Comparison of ENCODE assay signal across 1 cellular context in the genomic region with DNA sequence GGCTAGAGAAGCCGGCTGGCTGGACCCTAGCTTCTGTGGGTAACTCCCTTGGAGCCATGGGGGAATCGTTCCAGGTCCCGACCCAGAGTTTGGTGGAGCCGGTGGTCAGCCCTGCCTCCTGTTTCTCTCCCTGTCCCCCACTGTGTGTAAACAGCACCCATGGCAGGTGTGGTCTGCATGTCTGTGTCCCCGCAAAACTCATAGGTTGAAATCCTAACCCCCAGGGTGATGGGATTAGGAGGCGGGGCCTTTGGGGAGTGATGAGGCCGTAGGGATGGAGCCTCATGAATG.
TF ChIP-seq lines count a peak whose summit lies in the region.

No MANE protein-coding gene starts in this region.

TF ChIP-seq in H1, 55 proteins besides CTCF, POLR2A, EP300 and RAD21 (continued from another document):
- TF ChIP-seq RXRA (IDR thresholded peaks at IDR 0.05; ENCODE audit: insufficient read depth, low read depth, low read length) (no peak), SP2 (IDR thresholded peaks at IDR 0.05; ENCODE audit: low read length) (no peak), CTBP2 (IDR thresholded peaks at IDR 0.05; ENCODE audit: borderline replicate concordance, insufficient read depth, insufficient read length, low read length) (no peak), BRCA1 (IDR thresholded peaks at IDR 0.05; ENCODE audit: low read depth, low read length) (no peak), HDAC2 (IDR thresholded peaks at IDR 0.05; ENCODE audit: borderline replicate concordance in 1 of 2, low read depth in 2 of 2, low read length in 2 of 2) (no peak), SIRT6 (IDR thresholded peaks at IDR 0.05; ENCODE audit: low read length) (no peak), KDM1A (IDR thresholded peaks at IDR 0.05; ENCODE audit: borderline replicate concordance, low read length) (no peak), JUN (IDR thresholded peaks at IDR 0.05; ENCODE audit: low read depth, low read length) (no peak), RBBP5 (IDR thresholded peaks at IDR 0.05; ENCODE audit: borderline replicate concordance, low read depth, low read length) (no peak), SAP30 (IDR thresholded peaks at IDR 0.05; ENCODE audit: insufficient read depth, insufficient replicate concordance, low read length) (no peak), POLR2AphosphoS5 (IDR thresholded peaks at IDR 0.05; ENCODE audit: low read depth, low read length) (no peak), PHF8 (conservative IDR thresholded peaks at IDR 0.05; ENCODE audit: low read depth, low read length) (no peak), TAF1 (IDR thresholded peaks at IDR 0.05; ENCODE audit: low read depth, low read length) (no peak), CREB1 (IDR thresholded peaks at IDR 0.05) (no peak)
- TF ChIP-seq, protein P1, sequence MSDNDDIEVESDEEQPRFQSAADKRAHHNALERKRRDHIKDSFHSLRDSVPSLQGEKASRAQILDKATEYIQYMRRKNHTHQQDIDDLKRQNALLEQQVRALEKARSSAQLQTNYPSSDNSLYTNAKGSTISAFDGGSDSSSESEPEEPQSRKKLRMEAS (IDR thresholded peaks at IDR 0.05): no peak
- TF ChIP-seq, protein P2, sequence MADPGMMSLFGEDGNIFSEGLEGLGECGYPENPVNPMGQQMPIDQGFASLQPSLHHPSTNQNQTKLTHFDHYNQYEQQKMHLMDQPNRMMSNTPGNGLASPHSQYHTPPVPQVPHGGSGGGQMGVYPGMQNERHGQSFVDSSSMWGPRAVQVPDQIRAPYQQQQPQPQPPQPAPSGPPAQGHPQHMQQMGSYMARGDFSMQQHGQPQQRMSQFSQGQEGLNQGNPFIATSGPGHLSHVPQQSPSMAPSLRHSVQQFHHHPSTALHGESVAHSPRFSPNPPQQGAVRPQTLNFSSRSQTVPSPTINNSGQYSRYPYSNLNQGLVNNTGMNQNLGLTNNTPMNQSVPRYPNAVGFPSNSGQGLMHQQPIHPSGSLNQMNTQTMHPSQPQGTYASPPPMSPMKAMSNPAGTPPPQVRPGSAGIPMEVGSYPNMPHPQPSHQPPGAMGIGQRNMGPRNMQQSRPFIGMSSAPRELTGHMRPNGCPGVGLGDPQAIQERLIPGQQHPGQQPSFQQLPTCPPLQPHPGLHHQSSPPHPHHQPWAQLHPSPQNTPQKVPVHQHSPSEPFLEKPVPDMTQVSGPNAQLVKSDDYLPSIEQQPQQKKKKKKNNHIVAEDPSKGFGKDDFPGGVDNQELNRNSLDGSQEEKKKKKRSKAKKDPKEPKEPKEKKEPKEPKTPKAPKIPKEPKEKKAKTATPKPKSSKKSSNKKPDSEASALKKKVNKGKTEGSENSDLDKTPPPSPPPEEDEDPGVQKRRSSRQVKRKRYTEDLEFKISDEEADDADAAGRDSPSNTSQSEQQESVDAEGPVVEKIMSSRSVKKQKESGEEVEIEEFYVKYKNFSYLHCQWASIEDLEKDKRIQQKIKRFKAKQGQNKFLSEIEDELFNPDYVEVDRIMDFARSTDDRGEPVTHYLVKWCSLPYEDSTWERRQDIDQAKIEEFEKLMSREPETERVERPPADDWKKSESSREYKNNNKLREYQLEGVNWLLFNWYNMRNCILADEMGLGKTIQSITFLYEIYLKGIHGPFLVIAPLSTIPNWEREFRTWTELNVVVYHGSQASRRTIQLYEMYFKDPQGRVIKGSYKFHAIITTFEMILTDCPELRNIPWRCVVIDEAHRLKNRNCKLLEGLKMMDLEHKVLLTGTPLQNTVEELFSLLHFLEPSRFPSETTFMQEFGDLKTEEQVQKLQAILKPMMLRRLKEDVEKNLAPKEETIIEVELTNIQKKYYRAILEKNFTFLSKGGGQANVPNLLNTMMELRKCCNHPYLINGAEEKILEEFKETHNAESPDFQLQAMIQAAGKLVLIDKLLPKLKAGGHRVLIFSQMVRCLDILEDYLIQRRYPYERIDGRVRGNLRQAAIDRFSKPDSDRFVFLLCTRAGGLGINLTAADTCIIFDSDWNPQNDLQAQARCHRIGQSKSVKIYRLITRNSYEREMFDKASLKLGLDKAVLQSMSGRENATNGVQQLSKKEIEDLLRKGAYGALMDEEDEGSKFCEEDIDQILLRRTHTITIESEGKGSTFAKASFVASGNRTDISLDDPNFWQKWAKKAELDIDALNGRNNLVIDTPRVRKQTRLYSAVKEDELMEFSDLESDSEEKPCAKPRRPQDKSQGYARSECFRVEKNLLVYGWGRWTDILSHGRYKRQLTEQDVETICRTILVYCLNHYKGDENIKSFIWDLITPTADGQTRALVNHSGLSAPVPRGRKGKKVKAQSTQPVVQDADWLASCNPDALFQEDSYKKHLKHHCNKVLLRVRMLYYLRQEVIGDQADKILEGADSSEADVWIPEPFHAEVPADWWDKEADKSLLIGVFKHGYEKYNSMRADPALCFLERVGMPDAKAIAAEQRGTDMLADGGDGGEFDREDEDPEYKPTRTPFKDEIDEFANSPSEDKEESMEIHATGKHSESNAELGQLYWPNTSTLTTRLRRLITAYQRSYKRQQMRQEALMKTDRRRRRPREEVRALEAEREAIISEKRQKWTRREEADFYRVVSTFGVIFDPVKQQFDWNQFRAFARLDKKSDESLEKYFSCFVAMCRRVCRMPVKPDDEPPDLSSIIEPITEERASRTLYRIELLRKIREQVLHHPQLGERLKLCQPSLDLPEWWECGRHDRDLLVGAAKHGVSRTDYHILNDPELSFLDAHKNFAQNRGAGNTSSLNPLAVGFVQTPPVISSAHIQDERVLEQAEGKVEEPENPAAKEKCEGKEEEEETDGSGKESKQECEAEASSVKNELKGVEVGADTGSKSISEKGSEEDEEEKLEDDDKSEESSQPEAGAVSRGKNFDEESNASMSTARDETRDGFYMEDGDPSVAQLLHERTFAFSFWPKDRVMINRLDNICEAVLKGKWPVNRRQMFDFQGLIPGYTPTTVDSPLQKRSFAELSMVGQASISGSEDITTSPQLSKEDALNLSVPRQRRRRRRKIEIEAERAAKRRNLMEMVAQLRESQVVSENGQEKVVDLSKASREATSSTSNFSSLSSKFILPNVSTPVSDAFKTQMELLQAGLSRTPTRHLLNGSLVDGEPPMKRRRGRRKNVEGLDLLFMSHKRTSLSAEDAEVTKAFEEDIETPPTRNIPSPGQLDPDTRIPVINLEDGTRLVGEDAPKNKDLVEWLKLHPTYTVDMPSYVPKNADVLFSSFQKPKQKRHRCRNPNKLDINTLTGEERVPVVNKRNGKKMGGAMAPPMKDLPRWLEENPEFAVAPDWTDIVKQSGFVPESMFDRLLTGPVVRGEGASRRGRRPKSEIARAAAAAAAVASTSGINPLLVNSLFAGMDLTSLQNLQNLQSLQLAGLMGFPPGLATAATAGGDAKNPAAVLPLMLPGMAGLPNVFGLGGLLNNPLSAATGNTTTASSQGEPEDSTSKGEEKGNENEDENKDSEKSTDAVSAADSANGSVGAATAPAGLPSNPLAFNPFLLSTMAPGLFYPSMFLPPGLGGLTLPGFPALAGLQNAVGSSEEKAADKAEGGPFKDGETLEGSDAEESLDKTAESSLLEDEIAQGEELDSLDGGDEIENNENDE (IDR thresholded peaks at IDR 0.05; ENCODE audit: insufficient replicate concordance, low read length): no peak
- TF ChIP-seq, protein P3, sequence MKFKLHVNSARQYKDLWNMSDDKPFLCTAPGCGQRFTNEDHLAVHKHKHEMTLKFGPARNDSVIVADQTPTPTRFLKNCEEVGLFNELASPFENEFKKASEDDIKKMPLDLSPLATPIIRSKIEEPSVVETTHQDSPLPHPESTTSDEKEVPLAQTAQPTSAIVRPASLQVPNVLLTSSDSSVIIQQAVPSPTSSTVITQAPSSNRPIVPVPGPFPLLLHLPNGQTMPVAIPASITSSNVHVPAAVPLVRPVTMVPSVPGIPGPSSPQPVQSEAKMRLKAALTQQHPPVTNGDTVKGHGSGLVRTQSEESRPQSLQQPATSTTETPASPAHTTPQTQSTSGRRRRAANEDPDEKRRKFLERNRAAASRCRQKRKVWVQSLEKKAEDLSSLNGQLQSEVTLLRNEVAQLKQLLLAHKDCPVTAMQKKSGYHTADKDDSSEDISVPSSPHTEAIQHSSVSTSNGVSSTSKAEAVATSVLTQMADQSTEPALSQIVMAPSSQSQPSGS (IDR thresholded peaks at IDR 0.05; ENCODE audit: low read length): no peak
- TF ChIP-seq, protein P4, sequence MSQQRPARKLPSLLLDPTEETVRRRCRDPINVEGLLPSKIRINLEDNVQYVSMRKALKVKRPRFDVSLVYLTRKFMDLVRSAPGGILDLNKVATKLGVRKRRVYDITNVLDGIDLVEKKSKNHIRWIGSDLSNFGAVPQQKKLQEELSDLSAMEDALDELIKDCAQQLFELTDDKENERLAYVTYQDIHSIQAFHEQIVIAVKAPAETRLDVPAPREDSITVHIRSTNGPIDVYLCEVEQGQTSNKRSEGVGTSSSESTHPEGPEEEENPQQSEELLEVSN (IDR thresholded peaks at IDR 0.05): no peak
